11 cellular contexts compared by ENCODE assay signal in the genomic region with DNA sequence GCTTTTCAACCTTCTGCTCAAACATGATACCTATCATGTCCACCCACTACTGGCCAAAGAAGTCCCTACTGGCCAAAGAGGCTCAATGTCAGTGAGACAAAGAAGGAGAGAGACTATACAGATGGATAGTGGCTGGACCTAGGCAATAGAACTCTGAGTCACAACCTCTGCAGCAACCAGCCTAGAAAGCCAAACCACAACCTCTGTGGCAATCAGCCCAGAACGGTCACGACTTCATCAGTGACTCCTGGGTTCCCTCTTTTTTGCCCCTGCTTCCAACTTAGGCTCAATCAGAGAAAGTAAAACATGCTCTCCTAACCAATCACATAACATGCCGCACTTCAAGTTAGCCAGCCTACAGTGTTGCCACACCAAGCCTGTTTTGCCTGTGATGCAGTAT.
DNase-seq lines count a peak whose midpoint lies in the region; ATAC-seq, FAIRE-seq and TF ChIP-seq lines count a peak whose summit lies in the region.
"Had no signal": no experiment of that assay in that cellular context is flagged by ENCODE, and none has a peak within 500 bp of the region (broad histone marks: within the 10 kb centered on the region; RNA-seq: fewer than 3 reads in every experiment).

No MANE protein-coding gene starts in this region.

- TF ChIP-seq CTCF in right atrium auricular region (IDR thresholded peaks at IDR 0.05) = no peak
- TF ChIP-seq CTCF in fibroblast of villous mesenchyme (IDR thresholded peaks at IDR 0.05; ENCODE audit: insufficient read depth, low read depth, low read length) = no peak

- H3K9me3 ChIP-seq in right cardiac atrium (ENCODE audit: control insufficient read depth, low read length) (no peaks in the 10 kb centered on the region), right atrium auricular region (peaks cover 0 to 8% of the 10 kb centered on the region in 2 donors)
- H3K9me3 ChIP-seq: upper lobe of left lung had no signal

- no peak for FAIRE-seq in urothelium cell line (lab: Jason Lieb, UNC)

- H3K27me3 ChIP-seq in right cardiac atrium (ENCODE audit: control insufficient read depth, insufficient read depth) (no peaks in the 10 kb centered on the region), right atrium auricular region (no peaks in the 10 kb centered on the region)
- H3K27me3 ChIP-seq: upper lobe of left lung had no signal

- DNase-seq in right cardiac atrium = peak in 2 of 3 donors; percentile 53 to 62
- DNase-seq in right atrium auricular region (ENCODE audit: low spot score) = no peak
- DNase-seq in SIG-M5 treated with dmso at 0.1 percent for 504 hours (lab: John Stamatoyannopoulos, UW; ENCODE audit: unreplicated experiment) = peak; percentile 58
- peak; percentile 55 for DNase-seq in fibroblast of villous mesenchyme (ENCODE audit: low read depth)
- DNase-seq in urothelium cell line (ENCODE audit: low spot score) = peak; percentile 65
- no peak for DNase-seq in germinal center (ENCODE audit: low spot score)
- DNase-seq in NAMALWA (ENCODE audit: low spot score) = no peak
- DNase-seq: activated CD4-positive, CD25-positive, alpha-beta regulatory T cell; activated gamma-delta T cell had no signal

- H3K36me3 ChIP-seq in right atrium auricular region = no peaks in the 10 kb centered on the region
- H3K36me3 ChIP-seq: upper lobe of left lung had no signal

- 71% methylated on average over 3 of the region's 3 CpGs for WGBS in right cardiac atrium

- H3K4me1 ChIP-seq in right cardiac atrium (ENCODE audit: control insufficient read depth, insufficient read depth, low read length) = no peaks in the 10 kb centered on the region
- H3K4me1 ChIP-seq in right atrium auricular region = no peaks in the 10 kb centered on the region
- H3K4me1 ChIP-seq: upper lobe of left lung had no signal

- H3K4me3 ChIP-seq in right cardiac atrium (ENCODE audit: low read length) = no peak overlapping the region
- no peak overlapping the region for H3K4me3 ChIP-seq in right atrium auricular region
- H3K4me3 ChIP-seq in fibroblast of villous mesenchyme (ENCODE audit: low read depth, low read length) = no peak overlapping the region
- H3K4me3 ChIP-seq: upper lobe of left lung had no signal

- ATAC-seq in right cardiac atrium = peak; percentile 23 to 66
- no peak for ATAC-seq in HG03280 (IDR thresholded peaks at IDR 0.05; ENCODE audit: unreplicated experiment)

- intact Hi-C loops in right cardiac atrium (cut with DNase I) = no loop called here

- H3K27ac ChIP-seq in right cardiac atrium (ENCODE audit: low read length) (no peak overlapping the region), right atrium auricular region (no peak overlapping the region)
- H3K27ac ChIP-seq: upper lobe of left lung had no signal

Comparison
In these comparisons a context has a peak if more than half of its experiments do, and no peak if none do; other contexts are left out.
1. DNase-seq: peak in right cardiac atrium (2 of 3), SIG-M5 treated with dmso at 0.1 percent for 504 hours (single experiment), fibroblast of villous mesenchyme (single experiment) and urothelium cell line (single experiment); none in right atrium auricular region (single experiment), germinal center (single experiment) and NAMALWA (single experiment).